Comparison of ENCODE assay signal across 8 cellular contexts in the genomic region with DNA sequence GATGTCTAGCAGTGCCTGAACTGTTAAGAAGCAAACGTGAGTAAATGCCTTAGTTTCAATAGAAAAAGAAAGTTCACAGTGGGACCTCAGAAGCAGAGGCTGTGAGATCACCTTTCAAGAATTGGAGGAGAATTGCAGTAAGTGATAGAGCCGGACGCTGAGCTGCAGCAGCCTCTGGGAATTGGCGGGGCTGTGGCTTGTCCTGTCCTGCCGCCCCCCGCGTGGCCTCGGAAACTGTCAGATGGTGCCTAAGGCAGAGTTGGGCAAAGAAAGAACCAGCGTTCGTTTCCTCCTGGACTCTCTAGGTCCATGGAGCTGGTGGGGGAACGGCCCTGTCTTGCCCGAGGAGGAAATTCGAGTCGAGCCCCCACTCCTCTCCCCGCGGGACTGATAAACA. TPM values are rescaled to one million over a fixed set of nuclear protein-coding genes. Genes with fewer than 3 reads are reported as not detected.
A peak's percentile ranks its signal among the peaks of the same experiment; 100 is the strongest.
DNase-seq lines count a peak whose midpoint lies in the region; ATAC-seq lines count a peak whose summit lies in the region.

No MANE protein-coding gene starts in this region.

- H3K9me3 Mint-ChIP-seq in activated T-cell treated with anti-CD3 and anti-CD28 coated beads, Interleukin-2, amount 50 U/mL, for 72 hours, result no peaks in the 10 kb centered on the region

- peaks cover 44% of the 10 kb centered on the region for H3K4me1 Mint-ChIP-seq in activated T-cell treated with anti-CD3 and anti-CD28 coated beads, Interleukin-2, amount 50 U/mL, for 72 hours (ENCODE audit: low read depth)

- H3K27ac Mint-ChIP-seq in activated T-cell treated with anti-CD3 and anti-CD28 coated beads, Interleukin-2, amount 50 U/mL, for 72 hours, result peak overlapping the region; percentile 43

- H3K4me3 Mint-ChIP-seq in activated T-cell treated with anti-CD3 and anti-CD28 coated beads, Interleukin-2, amount 50 U/mL, for 72 hours, result peak overlapping the region; percentile 80 to 86

- intact Hi-C loops in right cardiac atrium (cut with DNase I), result no loop called here

- ATAC-seq in activated T-cell treated with anti-CD3 and anti-CD28 coated beads, Interleukin-2, amount 50 U/mL, for 72 hours (replicated peaks in 1 of 2), result peak; percentile 40 to 42
- ATAC-seq in right cardiac atrium, result peak; percentile 3 to 17
- no peak for ATAC-seq in HG02571 (IDR thresholded peaks at IDR 0.05; ENCODE audit: unreplicated experiment)

- WGBS in right cardiac atrium, result under 1% methylated on average over 16 of the region's 16 CpGs

- H3K4me3 ChIP-seq in right cardiac atrium (ENCODE audit: low read length), result peak overlapping the region; percentile 51
- H3K4me3 ChIP-seq in skeletal muscle satellite cell (ENCODE audit: low read length), result peak overlapping the region; percentile 56

- peaks cover 4 to 8% of the 10 kb centered on the region in 2 donors for H3K36me3 Mint-ChIP-seq in activated T-cell treated with anti-CD3 and anti-CD28 coated beads, Interleukin-2, amount 50 U/mL, for 72 hours (ENCODE audit: insufficient read depth in 2 of 2)

- H3K27me3 Mint-ChIP-seq in activated T-cell treated with anti-CD3 and anti-CD28 coated beads, Interleukin-2, amount 50 U/mL, for 72 hours (ENCODE audit: low read depth), result peaks cover 28% of the 10 kb centered on the region

- H3K9ac ChIP-seq in skeletal muscle satellite cell (ENCODE audit: low read depth, low read length), result no peak overlapping the region

- H3K27me3 ChIP-seq in right cardiac atrium (ENCODE audit: control insufficient read depth, insufficient read depth) (no peaks in the 10 kb centered on the region), skeletal muscle satellite cell (ENCODE audit: control insufficient read depth, insufficient read depth, low read length) (peaks cover 71% of the 10 kb centered on the region)

- peak overlapping the region; percentile 76 for H3K4me2 ChIP-seq in skeletal muscle satellite cell (ENCODE audit: low read length)

- peak; percentile 7 for DNase-seq in activated naive CD4-positive, alpha-beta T cell treated with Interleukin-2 at 50 U/mL for 16 hours
- DNase-seq in activated naive CD4-positive, alpha-beta T cell (lab: John Stamatoyannopoulos, UW), result no peak
- peak; percentile 21 to 32 for DNase-seq in activated T-cell treated with anti-CD3 and anti-CD28 coated beads, Interleukin-2, amount 50 U/mL, for 72 hours
- no peak for DNase-seq in right cardiac atrium
- no peak for DNase-seq in DMS 273 (lab: John Stamatoyannopoulos, UW; ENCODE audit: unreplicated experiment)
- DNase-seq in NCI-H2171 treated with DMSO at 0.1 percent for 48 hours (lab: John Stamatoyannopoulos, UW), result no peak

- H3K9me3 ChIP-seq in right cardiac atrium (ENCODE audit: control insufficient read depth, low read length), result no peaks in the 10 kb centered on the region
- H3K9me3 ChIP-seq in skeletal muscle satellite cell (replicated peaks; ENCODE audit: low read length), result no peaks in the 10 kb centered on the region

- no peaks in the 10 kb centered on the region for H3K4me1 ChIP-seq in right cardiac atrium (ENCODE audit: control insufficient read depth, insufficient read depth, low read length)
- H3K4me1 ChIP-seq in skeletal muscle satellite cell (ENCODE audit: control insufficient read depth, insufficient read depth, low read length), result peaks cover 11% of the 10 kb centered on the region

- H3K27ac ChIP-seq in right cardiac atrium (ENCODE audit: low read length), result no peak overlapping the region

- H3K36me3 ChIP-seq in skeletal muscle satellite cell (ENCODE audit: insufficient read depth, low read length), result no peaks in the 10 kb centered on the region

RNA-seq across cellular contexts. Expression of gene EMILIN2, which starts 0.6 kb away (rescaled TPM):
- total RNA-seq in activated T-cell treated with anti-CD3 and anti-CD28 coated beads, Interleukin-2, amount 50 U/mL, for 72 hours, result 10 to 100 TPM; 12.7 to 18.3 TPM
- 1 to 10 TPM; 6.4 to 8.4 (median 7.3) TPM for total RNA-seq in right cardiac atrium
- 3.8 TPM for polyA plus RNA-seq in right cardiac atrium
- total RNA-seq in skeletal muscle satellite cell (2012; rRNA removed), result 2.3 and 13.1 TPM in 2 replicates

Comparison
In these comparisons a context has a peak if more than half of its experiments do, and no peak if none do; other contexts are left out.
1. DNase-seq: peak in activated naive CD4-positive, alpha-beta T cell treated with Interleukin-2 at 50 U/mL for 16 hours (single experiment) and activated T-cell treated with anti-CD3 and anti-CD28 coated beads, Interleukin-2, amount 50 U/mL, for 72 hours (2 of 2); none in activated naive CD4-positive, alpha-beta T cell (0 of 4), right cardiac atrium (0 of 3), DMS 273 (single experiment) and NCI-H2171 treated with DMSO at 0.1 percent for 48 hours (single experiment).